In genomic region chr14:101705733-101706508, GRCh38 we compare ENCODE assay signal across 8 cellular contexts. TPM values are rescaled to one million over a fixed set of nuclear protein-coding genes. Genes with fewer than 3 reads are reported as not detected.
DNase-seq lines count a peak whose midpoint lies in the region; ATAC-seq and TF ChIP-seq lines count a peak whose summit lies in the region.

No MANE protein-coding gene starts in this region.

- H3K79me2 ChIP-seq in OCI-LY7 (ENCODE audit: insufficient read depth, low read depth, low read length): no peaks in the 10 kb centered on the region

- no peak for TF ChIP-seq POLR2A in stomach (IDR thresholded peaks at IDR 0.05)

- peak overlapping the region; percentile 17 to 66 for H3K9ac ChIP-seq in duodenal mucosa (ENCODE audit: low read depth in 1 of 2, low read length in 2 of 2)

- CTCF ChIA-PET in OCI-LY7 (lab: Charles Lee; ENCODE audit: unreplicated experiment): no interaction called here

- H4K20me1 ChIP-seq in OCI-LY7 (ENCODE audit: insufficient read depth, low read length): no peaks in the 10 kb centered on the region

- intact Hi-C loops in stomach (cut with DNase I; ENCODE audit: low total_unique reads): no loop called here
- intact Hi-C loops in OCI-LY7 (cut with micrococcal nuclease; ENCODE audit: unreplicated experiment): loop anchor here (2.0 to 5.0 kb wide), 3 partner anchors 66 to 607 kb away; no protein-coding TSS in a partner anchor

- H3K4me3 ChIP-seq in duodenal mucosa (ENCODE audit: low read depth in 1 of 2, low read length in 2 of 2) (peak overlapping the region; percentile 22 to 48), stomach (peak overlapping the region; percentile 33 to 50 (median 42)), OCI-LY7 (ENCODE audit: low read depth, low read length, poor library complexity, severe bottlenecking) (no peak overlapping the region)

- H3K4me1 ChIP-seq in duodenal mucosa (ENCODE audit: control insufficient read depth in 1 of 2, insufficient read depth in 2 of 2, low read length in 2 of 2) (peaks cover 17 to 19% of the 10 kb centered on the region in 2 donors), stomach (peaks cover 17 to 29% (median 26%) of the 10 kb centered on the region in 4 donors), OCI-LY7 (ENCODE audit: insufficient read depth, low read length, poor library complexity, severe bottlenecking) (peaks cover 6% of the 10 kb centered on the region)

- BruUV-seq in OCI-LY7 (replicated peaks; lab: Mats Ljungman, UMichigan): no TSS peak

- H3K27me3 ChIP-seq in duodenal mucosa (ENCODE audit: control insufficient read depth in 1 of 2, insufficient read depth in 2 of 2, low read length in 2 of 2): no peaks in the 10 kb centered on the region
- H3K27me3 ChIP-seq in stomach: peaks cover 0 to 26% (median 7%) of the 10 kb centered on the region in 3 donors

- no peak overlapping the region for H3K4me2 ChIP-seq in OCI-LY7 (ENCODE audit: low read length)

- H2AFZ ChIP-seq in OCI-LY7 (ENCODE audit: low read length): no peak overlapping the region

- POLR2A ChIA-PET in OCI-LY7 (lab: Charles Lee): no interaction called here

- H3K27ac ChIP-seq in duodenal mucosa (ENCODE audit: low read depth, low read length) (peak overlapping the region; percentile 20), stomach (peak overlapping the region; percentile 43 to 77 (median 72)), OCI-LY7 (ENCODE audit: low read depth, low read length, poor library complexity, severe bottlenecking) (no peak overlapping the region)

- H3K9me3 ChIP-seq in duodenal mucosa (ENCODE audit: control insufficient read depth in 1 of 2, low read length in 2 of 2) (no peaks in the 10 kb centered on the region), stomach (no peaks in the 10 kb centered on the region), OCI-LY7 (ENCODE audit: low read length) (no peaks in the 10 kb centered on the region)

- no peaks in the 10 kb centered on the region for H3K36me3 ChIP-seq in duodenal mucosa (ENCODE audit: control insufficient read depth in 1 of 2, insufficient read depth in 2 of 2, low read length in 2 of 2)
- H3K36me3 ChIP-seq in stomach: no peaks in the 10 kb centered on the region
- H3K36me3 ChIP-seq in OCI-LY7 (ENCODE audit: insufficient read depth, low read length): no peaks in the 10 kb centered on the region

- peak; percentile 67 for DNase-seq in activated CD4-positive, alpha-beta T cell treated with anti-CD3 and anti-CD28 coated beads for 48 hours
- DNase-seq in mucosa of gallbladder (ENCODE audit: low spot score) (peak; percentile 54), stomach (peak; percentile 57), OCI-LY7 (ENCODE audit: low spot score) (no peak), NCI-H2171 treated with DMSO at 0.1 percent for 48 hours (lab: John Stamatoyannopoulos, UW) (no peak)

- H3K9me2 ChIP-seq in OCI-LY7 (ENCODE audit: insufficient read depth, low read length): no peaks in the 10 kb centered on the region

- peak; percentile 47 for ATAC-seq in GM21737 (IDR thresholded peaks at IDR 0.05; ENCODE audit: unreplicated experiment)
- no peak for ATAC-seq in HG03460 (IDR thresholded peaks at IDR 0.05; ENCODE audit: unreplicated experiment)

- no peak for TF ChIP-seq CTCF in stomach (IDR thresholded peaks at IDR 0.05)
- no peak for TF ChIP-seq CTCF in OCI-LY7 (conservative IDR thresholded peaks at IDR 0.05; ENCODE audit: low read length)

- no peak for TF ChIP-seq EP300 in stomach (IDR thresholded peaks at IDR 0.05)

- 8 to 24% (median 16%) methylated on average over 25 to 73 of the region's 73 CpGs for WGBS in stomach, 5 donors

RNA-seq across cellular contexts. Expression of gene PPP2R5C, which starts 55.6 kb away (rescaled TPM):
- total RNA-seq in mucosa of gallbladder: 134 TPM
- total RNA-seq in stomach: 100 to 1,000 TPM in 2 of 5 donors, 10 to 100 TPM in 3; 19.7 to 175 (median 98.0) TPM
- polyA plus RNA-seq in stomach: 10 to 100 TPM; 56.6 to 85.2 (median 80.4) TPM
- total RNA-seq in OCI-LY7 (2014; rRNA removed; shearing (Covaris generic)): 134 and 161 TPM in 2 replicates
- total RNA-seq in OCI-LY7 (2022): 236 and 264 TPM in 2 replicates

Comparison
In these comparisons a context has a peak if more than half of its experiments do, and no peak if none do; other contexts are left out.
1. DNase-seq: peak in activated CD4-positive, alpha-beta T cell treated with anti-CD3 and anti-CD28 coated beads for 48 hours (single experiment), mucosa of gallbladder (single experiment) and stomach (single experiment); none in OCI-LY7 (single experiment) and NCI-H2171 treated with DMSO at 0.1 percent for 48 hours (single experiment).